ENCODE assay signal across 11 cellular contexts in genomic region chr14:99564903-99565259, GRCh38. TPM values are rescaled to one million over a fixed set of nuclear protein-coding genes. Genes with fewer than 3 reads are reported as not detected.
DNase-seq lines count a peak whose midpoint lies in the region; ATAC-seq and TF ChIP-seq lines count a peak whose summit lies in the region.
"Had no signal": no experiment of that assay in that cellular context is flagged by ENCODE, and none has a peak within 500 bp of the region (broad histone marks: within the 10 kb centered on the region; RNA-seq: fewer than 3 reads in every experiment).

No MANE protein-coding gene starts in this region.

- WGBS in esophagus muscularis mucosa = 29% methylated on average over 15 of the region's 15 CpGs
- WGBS in psoas muscle, 3 donors = 40 to 75% (median 58%) methylated on average over 14 to 15 of the region's 15 CpGs

- intact Hi-C loops in esophagus muscularis mucosa (cut with DNase I) (loop anchor here (5.0 kb wide), 2 partner anchors 37 to 38 kb away; partner anchors contain the start of gene CCDC85C), psoas muscle (cut with DNase I) (loop anchor here (2.0 to 5.0 kb wide), 3 partner anchors 36 to 67 kb away; no protein-coding TSS in a partner anchor)

- TF ChIP-seq EP300 in esophagus muscularis mucosa (IDR thresholded peaks at IDR 0.05) = no peak

- H3K4me3 ChIP-seq in esophagus muscularis mucosa = peak overlapping the region in 1 of 4 donors; percentile 20
- H3K4me3 ChIP-seq in psoas muscle = no peak overlapping the region
- H3K4me3 ChIP-seq: SJCRH30 had no signal

- H3K27me3 ChIP-seq in esophagus muscularis mucosa (no peaks in the 10 kb centered on the region), psoas muscle (ENCODE audit: insufficient read depth in 3 of 3, low read length in 2 of 3) (no peaks in the 10 kb centered on the region)
- H3K27me3 ChIP-seq: SJCRH30 had no signal

- ATAC-seq in psoas muscle (no peak), HG03469 (IDR thresholded peaks at IDR 0.05; ENCODE audit: unreplicated experiment) (no peak)

- TF ChIP-seq CTCF in C4-2B (conservative IDR thresholded peaks at IDR 0.05) (no peak), esophagus muscularis mucosa (IDR thresholded peaks at IDR 0.05) (no peak), psoas muscle (IDR thresholded peaks at IDR 0.05) (no peak)

- H3K27ac ChIP-seq in C4-2B (peak overlapping the region; percentile 98), esophagus muscularis mucosa (replicated peaks in 1 of 4) (peak overlapping the region; percentile 88 to 90 (median 90)), psoas muscle (peak overlapping the region; percentile 41)
- H3K27ac ChIP-seq: neutrophil, SJCRH30 had no signal

- H3K9me3 ChIP-seq in esophagus muscularis mucosa = no peaks in the 10 kb centered on the region
- no peaks in the 10 kb centered on the region for H3K9me3 ChIP-seq in psoas muscle
- H3K9me3 ChIP-seq: neutrophil, SJCRH30 had no signal

- DNase-seq in NCI-H69 (lab: John Stamatoyannopoulos, UW) (peak; percentile 70), esophagus muscularis mucosa (ENCODE audit: extremely low spot score) (no peak), psoas muscle (no peak), CD1c-positive myeloid dendritic cell (ENCODE audit: extremely low spot score) (no peak), HPDE6-E6E7 (ENCODE audit: extremely low spot score) (no peak)
- DNase-seq in stimulated activated CD4-positive, alpha-beta T cell treated with anti-CD3 and anti-CD28 coated beads, Interleukin-4, amount 100 ng/mL, for 4 hours = no peak
- DNase-seq: foreskin melanocyte had no signal

- no peaks in the 10 kb centered on the region for H3K36me3 ChIP-seq in esophagus muscularis mucosa
- no peaks in the 10 kb centered on the region for H3K36me3 ChIP-seq in psoas muscle (ENCODE audit: insufficient read depth in 1 of 2, low read depth in 1 of 2)
- H3K36me3 ChIP-seq: neutrophil, SJCRH30 had no signal

- no peak for TF ChIP-seq POLR2A in esophagus muscularis mucosa (IDR thresholded peaks at IDR 0.05; ENCODE audit: low read depth)

- H3K4me1 ChIP-seq in esophagus muscularis mucosa (peaks cover 87 to 100% (median 100%) of the 10 kb centered on the region in 4 donors), psoas muscle (peaks cover 25% of the 10 kb centered on the region)

RNA-seq across cellular contexts. Expression of gene CCDC85C, which starts 39.1 kb away (rescaled TPM):
- total RNA-seq in esophagus muscularis mucosa (10 to 100 TPM; 17.9 to 48.7 (median 30.8) TPM), psoas muscle (10 to 100 TPM in 2 of 4 donors, 1 to 10 TPM in 2; 5.8 to 21.0 (median 9.9) TPM)
- 10 to 100 TPM in 1 of 3 donors, 1 to 10 TPM in 2; 1.8 to 10.8 (median 4.4) TPM for polyA plus RNA-seq in psoas muscle

Comparison
In these comparisons a context has a peak if more than half of its experiments do, and no peak if none do; other contexts are left out.
1. H3K27ac ChIP-seq: peak in every context shown above with its lines; median percentile 98 in C4-2B; 90 in esophagus muscularis mucosa; 41 in psoas muscle.